ENCODE assay signal across 7 cellular contexts in genomic region chr11:130070829-130071205, GRCh38. TPM values are rescaled to one million over a fixed set of nuclear protein-coding genes. Genes with fewer than 3 reads are reported as not detected.
DNase-seq lines count a peak whose midpoint lies in the region; ATAC-seq, FAIRE-seq and TF ChIP-seq lines count a peak whose summit lies in the region.

No MANE protein-coding gene starts in this region.

- TF ChIP-seq CTCF in GM23338 (conservative IDR thresholded peaks at IDR 0.05; ENCODE audit: low read depth in 2 of 2) (no peak), Panc1 (IDR thresholded peaks at IDR 0.05) (no peak), H1 (IDR thresholded peaks at IDR 0.05; ENCODE audit: control extremely low read depth in 1 of 3, insufficient read depth in 1 of 3, low read depth in 1 of 3, low read length in 3 of 3) (no peak)

- no peaks in the 10 kb centered on the region; the same call in none of the 2 replicates for H3K79me1 ChIP-seq in H1 (ENCODE audit: low read depth, low read length)

- H3K9me3 ChIP-seq in Panc1 (ENCODE audit: control insufficient read depth, insufficient read depth, low read depth, low read length): no peaks in the 10 kb centered on the region
- no peaks in the 10 kb centered on the region for H3K9me3 ChIP-seq in H1 (ENCODE audit: insufficient read depth in 2 of 2, low read depth in 1 of 2, low read length in 1 of 2)
- no peaks in the 10 kb centered on the region for H3K9me3 ChIP-seq in mucosa of stomach (ENCODE audit: control insufficient read depth, low read length)

- H3K4me1 ChIP-seq in GM23338 (ENCODE audit: insufficient read depth) (peaks cover 28% of the 10 kb centered on the region), Panc1 (ENCODE audit: control insufficient read depth, insufficient read depth, low read length) (peaks cover 18% of the 10 kb centered on the region; the same call in 1 of the 2 replicates), H1 (replicated peaks in 1 of 4; ENCODE audit: control insufficient read depth in 3 of 4, insufficient read depth in 4 of 4, low read length in 3 of 4) (peaks cover 2 to 7% (median 6%) of the 10 kb centered on the region in 4 experiments; a peak in 5 of 7 replicates), mucosa of stomach (ENCODE audit: control insufficient read depth, insufficient read depth, low read length) (peaks cover 25% of the 10 kb centered on the region)

- peaks cover 13% of the 10 kb centered on the region for H3K23me2 ChIP-seq in H1 (ENCODE audit: low read depth, low read length)

- in situ Hi-C loops in Panc1 (cut with HindIII; ENCODE audit: low pct_unique_long_range_greater_than_20kb, low sequenced_read_pairs): no loop called here

- H2AFZ ChIP-seq in GM23338 (no peak overlapping the region), H1 (ENCODE audit: low read length) (no peak overlapping the region)

- no peak overlapping the region for H3K27ac ChIP-seq in GM23338 (ENCODE audit: low read depth)
- H3K27ac ChIP-seq in Panc1 (ENCODE audit: low read length): peak overlapping the region; percentile 80
- H3K27ac ChIP-seq in H1 (ENCODE audit: low read depth, low read length): no peak overlapping the region

- H3K4me3 Mint-ChIP-seq in GM23338: peak overlapping the region; percentile 87

- H3K23ac ChIP-seq in H1 (ENCODE audit: insufficient read length): no peak overlapping the region

- H3K9ac ChIP-seq in H1 (replicated peaks in 1 of 4; ENCODE audit: extremely low read depth in 1 of 4, low read depth in 3 of 4, low read length in 3 of 4): peak overlapping the region; percentile 57 to 91 (median 71); a peak in 5 of 7 replicates
- H3K9ac ChIP-seq in mucosa of stomach (ENCODE audit: low read length): peak overlapping the region; percentile 79

- no peaks in the 10 kb centered on the region; the same call in 1 of the 2 replicates for H3F3A ChIP-seq in GM23338 (replicated peaks; ENCODE audit: low read depth)

- H3K27me3 ChIP-seq in GM23338 (ENCODE audit: insufficient read depth) (peaks cover 36% of the 10 kb centered on the region), Panc1 (ENCODE audit: control insufficient read depth, insufficient read depth, low read length) (no peaks in the 10 kb centered on the region), H1 (replicated peaks in 1 of 4; ENCODE audit: control insufficient read depth in 3 of 4, extremely low read depth in 1 of 4, insufficient read depth in 3 of 4, low read length in 3 of 4) (peaks cover 3 to 20% (median 14%) of the 10 kb centered on the region in 4 experiments), mucosa of stomach (ENCODE audit: control insufficient read depth, insufficient read depth, low read length) (no peaks in the 10 kb centered on the region)

- no peak for TF ChIP-seq POLR2A in H1 (IDR thresholded peaks at IDR 0.05; ENCODE audit: control extremely low read depth in 1 of 2, low read depth in 2 of 2, low read length in 2 of 2)

- no peak for TF ChIP-seq EP300 in H1 (IDR thresholded peaks at IDR 0.05; ENCODE audit: borderline replicate concordance in 1 of 2, low read depth in 2 of 2, low read length in 2 of 2)

- H4K8ac ChIP-seq in H1 (ENCODE audit: extremely low read depth, insufficient read depth, low read length): peak overlapping the region; percentile 74; the same call in 1 of the 2 replicates

- no peak overlapping the region for H3K18ac ChIP-seq in H1 (ENCODE audit: extremely low read depth, low read length)

- H4K20me1 ChIP-seq in GM23338 (replicated peaks; ENCODE audit: insufficient read depth) (peaks cover 32% of the 10 kb centered on the region), H1 (replicated peaks in 1 of 2; ENCODE audit: control insufficient read depth in 1 of 2, insufficient read depth in 2 of 2, low read length in 2 of 2) (peaks cover 11 to 15% of the 10 kb centered on the region in 2 experiments)

- ATAC-seq in GM23338 (peak; percentile 16), Panc1 (no peak), GM21360 (IDR thresholded peaks at IDR 0.05; ENCODE audit: unreplicated experiment) (no peak)

- H3K4me3 ChIP-seq in GM23338 (peak overlapping the region; percentile 74), Panc1 (ENCODE audit: low read depth in 2 of 2, low read length in 2 of 2) (peak overlapping the region; percentile 71 to 73), H1 (ENCODE audit: extremely low read depth in 1 of 4, insufficient read depth in 2 of 4, low read depth in 3 of 4, low read length in 4 of 4) (peak overlapping the region; percentile 66 to 97 (median 86)), mucosa of stomach (ENCODE audit: low read length) (no peak overlapping the region)

- no peak overlapping the region for H3K14ac ChIP-seq in H1 (ENCODE audit: insufficient read length)

- H2BK120ac ChIP-seq in H1 (replicated peaks; ENCODE audit: low read depth, low read length): no peak overlapping the region

- no peaks in the 10 kb centered on the region for H3K9me3 Mint-ChIP-seq in GM23338

- DNase-seq in GM23338 (ENCODE audit: low spot score) (peak; percentile 68), Panc1 (ENCODE audit: low read depth, low spot score) (no peak), H1 (ENCODE audit: low read depth in 1 of 2, low spot score in 2 of 2) (no peak), HUDEP-2 (lab: John Stamatoyannopoulos, UW; ENCODE audit: unreplicated experiment in 76 of 76) (no peak), putamen (ENCODE audit: low spot score) (no peak)

- H4K5ac ChIP-seq in H1 (ENCODE audit: insufficient read length, low read depth, low read length): no peak overlapping the region

- no TSS peak for BruUV-seq in Panc1 (replicated peaks; lab: Mats Ljungman, UMichigan)

- peaks cover 27% of the 10 kb centered on the region for H3K27me3 Mint-ChIP-seq in GM23338 (ENCODE audit: insufficient read depth, low read depth, poor library complexity)

- H2BK15ac ChIP-seq in H1 (ENCODE audit: low read length): no peak overlapping the region

- H3K56ac ChIP-seq in H1 (replicated peaks; ENCODE audit: insufficient read length, low read depth, low read length): peak overlapping the region; percentile 52

- POLR2A ChIA-PET in Panc1 (lab: Charles Lee) (interaction anchor here (0.6 to 1.2 kb wide), 6 partner anchors 10 to 181 kb away, joined by 3 to 17 read pairs (median 6); no protein-coding TSS in a partner anchor), H1 (lab: Charles Lee; ENCODE audit: partially characterized antibody) (interaction anchor here (0.7 to 3.7 kb wide), 13 partner anchors 9 to 148 kb away, joined by 3 to 39 read pairs (median 4); partner anchors contain the start of gene PRDM10)

- H2AK5ac ChIP-seq in H1 (ENCODE audit: low read depth, low read length): no peak overlapping the region

- no peak overlapping the region for H4K91ac ChIP-seq in H1 (replicated peaks; ENCODE audit: insufficient read length, low read length)

- no peak for FAIRE-seq in H1 (lab: Jason Lieb, UNC)

- no peaks in the 10 kb centered on the region; the same call in 1 of the 3 replicates for H3K36me3 Mint-ChIP-seq in GM23338 (ENCODE audit: low read depth)

- H3K79me2 ChIP-seq in GM23338 (replicated peaks; ENCODE audit: insufficient read depth) (peaks cover 53% of the 10 kb centered on the region), H1 (ENCODE audit: control insufficient read depth in 1 of 2, insufficient read depth in 2 of 2, low read length in 2 of 2) (peaks cover 24 to 53% of the 10 kb centered on the region in 2 experiments)

- H3K4me2 ChIP-seq in GM23338: peak overlapping the region; percentile 95
- H3K4me2 ChIP-seq in H1 (ENCODE audit: insufficient read depth in 1 of 2, low read depth in 2 of 2, low read length in 2 of 2): peak overlapping the region; percentile 63 to 97

- H3K4me1 Mint-ChIP-seq in GM23338: peaks cover 25% of the 10 kb centered on the region

- 3% methylated on average over 14 of the region's 24 CpGs; no CpG with 5 or more reads in 1 of the 2 experiments for WGBS in H1 (ENCODE audit: extremely low coverage in 1 of 2, insufficient coverage in 1 of 2, insufficient read length in 1 of 2, insufficient replicate concordance in 2 of 2, low coverage in 1 of 2, low lambda C conversion rate in 2 of 2, missing lambda C conversion rate in 1 of 2), 2 experiments

- H2BK12ac ChIP-seq in H1 (ENCODE audit: low read depth, low read length): no peak overlapping the region

- no peak overlapping the region for H3K4ac ChIP-seq in H1 (replicated peaks; ENCODE audit: insufficient read length, low read depth, low read length)

- H3K27ac Mint-ChIP-seq in GM23338: no peak overlapping the region

- intact Hi-C loops in Panc1 (cut with micrococcal nuclease; ENCODE audit: unreplicated experiment): no loop called here

- H2BK5ac ChIP-seq in H1 (ENCODE audit: low read depth, low read length): no peak overlapping the region

- H2BK20ac ChIP-seq in H1 (ENCODE audit: low read length): no peak overlapping the region

- H3K9me2 ChIP-seq in GM23338 (ENCODE audit: insufficient read depth): no peaks in the 10 kb centered on the region

- CTCF ChIA-PET in Panc1 (lab: Charles Lee) (interaction anchor here (0.6 to 1.3 kb wide), 6 partner anchors 19 to 777 kb away, joined by 3 to 13 read pairs (median 7); partner anchors contain the start of gene PRDM10), H1 (lab: Charles Lee; ENCODE audit: partially characterized antibody) (interaction anchor here (0.8 to 1.7 kb wide), 6 partner anchors 48 to 148 kb away, joined by 3 to 7 read pairs (median 4); no protein-coding TSS in a partner anchor)

- no peaks in the 10 kb centered on the region for H3K36me3 ChIP-seq in GM23338 (ENCODE audit: insufficient read depth)
- H3K36me3 ChIP-seq in Panc1 (ENCODE audit: control insufficient read depth, insufficient read depth, low read length): no peaks in the 10 kb centered on the region
- H3K36me3 ChIP-seq in H1 (ENCODE audit: control insufficient read depth in 2 of 4, insufficient read depth in 4 of 4, low read length in 3 of 4): no peaks in the 10 kb centered on the region
- no peaks in the 10 kb centered on the region for H3K36me3 ChIP-seq in mucosa of stomach (ENCODE audit: control insufficient read depth, insufficient read depth, low read length)

- TF ChIP-seq RAD21 in H1 (IDR thresholded peaks at IDR 0.05 in 1 of 2, conservative IDR thresholded peaks at IDR 0.05 in 1 of 2; ENCODE audit: low read depth in 2 of 2, low read length in 2 of 2): no peak

TF ChIP-seq in GM23338, 12 proteins besides CTCF, POLR2A, EP300 and RAD21 (continues in another document):
- no peak for TF ChIP-seq CREB1 (CRISPR knock-in tag; IDR thresholded peaks at IDR 0.05; ENCODE audit: low read depth)

RNA-seq across cellular contexts. Expression of gene APLP2, which starts 1.1 kb away (rescaled TPM):
- total RNA-seq in GM23338 (2014; rRNA removed; shearing (Covaris generic)): 291 and 322 TPM in 2 replicates
- polyA plus RNA-seq in GM23338 (2016; fragmentation: Nextera tagmentation; extraction: Ambion mirVana) (312 and 362 TPM in 2 replicates), H1 (2011; rRNA removed) (222 and 254 TPM in 2 replicates)
- 589 TPM for total RNA-seq in Panc1 (2021; ENCODE audit: unreplicated experiment)
- polyA plus RNA-seq in Panc1 (2012; ENCODE audit: insufficient read length): 507 TPM
- total RNA-seq in H1 (2021; fragmentation: NEBNext Ultra II Directional; extraction: Animal tissue kit (Norgen Biotek cat#: 25700)): 311 and 315 TPM in 2 replicates
- polyA plus RNA-seq in H1 (2011; cell fraction: cytosol; rRNA removed): 251 TPM
- polyA plus RNA-seq in H1 (2011; cell fraction: nucleus; rRNA removed): 240 TPM
- polyA plus RNA-seq in H1 (2012, experiment 1 of 2): 297 to 375 TPM (median 345 TPM) in 4 replicates
- 93.4 TPM for polyA plus RNA-seq in H1 (2012, experiment 2 of 2)
- polyA plus RNA-seq in H1 (2013, experiment 1 of 2): 473 TPM
- 477 TPM for polyA plus RNA-seq in H1 (2013, experiment 2 of 2)
- polyA minus RNA-seq in H1 (2011; rRNA and poly(A)+ RNA removed): 206 and 280 TPM in 2 replicates
- polyA minus RNA-seq in H1 (2011; cell fraction: cytosol; rRNA and poly(A)+ RNA removed): 110 TPM
- polyA minus RNA-seq in H1 (2011; cell fraction: nucleus; rRNA and poly(A)+ RNA removed): 87.7 TPM
